In the genomic region with DNA sequence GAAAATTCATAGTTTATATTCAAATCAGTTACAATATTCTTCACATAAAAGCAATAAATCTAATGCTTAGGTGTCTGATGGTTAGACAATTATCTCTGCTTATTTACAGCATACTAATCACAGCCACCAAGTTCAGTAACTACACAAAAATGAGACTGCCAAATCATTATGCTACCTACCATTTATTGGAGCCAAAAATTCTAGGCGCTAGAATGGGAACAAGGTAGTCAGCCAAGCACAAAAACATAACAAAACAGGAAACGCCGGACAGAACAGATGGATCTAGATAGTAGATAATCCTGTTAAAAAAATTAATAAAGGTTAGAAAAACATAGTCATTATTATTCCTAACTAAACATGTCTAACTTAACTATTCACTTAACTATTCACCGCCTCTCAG, we compare ENCODE assay signal across 2 cellular contexts.
TF ChIP-seq lines count a peak whose summit lies in the region.

No MANE protein-coding gene starts in this region.

TF ChIP-seq in A549, 52 proteins besides CTCF, POLR2A, EP300 and RAD21:
- TF ChIP-seq, protein P1, sequence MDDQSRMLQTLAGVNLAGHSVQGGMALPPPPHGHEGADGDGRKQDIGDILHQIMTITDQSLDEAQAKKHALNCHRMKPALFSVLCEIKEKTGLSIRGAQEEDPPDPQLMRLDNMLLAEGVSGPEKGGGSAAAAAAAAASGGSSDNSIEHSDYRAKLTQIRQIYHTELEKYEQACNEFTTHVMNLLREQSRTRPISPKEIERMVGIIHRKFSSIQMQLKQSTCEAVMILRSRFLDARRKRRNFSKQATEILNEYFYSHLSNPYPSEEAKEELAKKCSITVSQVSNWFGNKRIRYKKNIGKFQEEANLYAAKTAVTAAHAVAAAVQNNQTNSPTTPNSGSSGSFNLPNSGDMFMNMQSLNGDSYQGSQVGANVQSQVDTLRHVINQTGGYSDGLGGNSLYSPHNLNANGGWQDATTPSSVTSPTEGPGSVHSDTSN (IDR thresholded peaks at IDR 0.05), result no peak
- TF ChIP-seq POLR2AphosphoS2 (conservative IDR thresholded peaks at IDR 0.05; ENCODE audit: low read length) (no peak), FOSL2 (IDR thresholded peaks at IDR 0.05) (no peak), FOSL2 (CRISPR knock-in tag; IDR thresholded peaks at IDR 0.05) (no peak), ZFP36 (IDR thresholded peaks at IDR 0.05; ENCODE audit: borderline replicate concordance, partially characterized antibody) (no peak), TP53 (CRISPR knock-in tag; IDR thresholded peaks at IDR 0.05) (no peak), RCOR1 (IDR thresholded peaks at IDR 0.05; ENCODE audit: low read depth, low read length) (no peak), KDM1A (IDR thresholded peaks at IDR 0.05; ENCODE audit: low read depth) (no peak), HEYL (CRISPR knock-in tag; IDR thresholded peaks at IDR 0.05) (no peak), NFE2L2 (conservative IDR thresholded peaks at IDR 0.05; ENCODE audit: low read length) (no peak), FOSB (CRISPR knock-in tag; IDR thresholded peaks at IDR 0.05) (no peak), SMC3 (IDR thresholded peaks at IDR 0.05) (no peak), MAZ (IDR thresholded peaks at IDR 0.05; ENCODE audit: borderline replicate concordance, low read depth, low read length) (no peak), PHF8 (IDR thresholded peaks at IDR 0.05; ENCODE audit: borderline replicate concordance, low read depth) (no peak)
- TF ChIP-seq, protein P2, sequence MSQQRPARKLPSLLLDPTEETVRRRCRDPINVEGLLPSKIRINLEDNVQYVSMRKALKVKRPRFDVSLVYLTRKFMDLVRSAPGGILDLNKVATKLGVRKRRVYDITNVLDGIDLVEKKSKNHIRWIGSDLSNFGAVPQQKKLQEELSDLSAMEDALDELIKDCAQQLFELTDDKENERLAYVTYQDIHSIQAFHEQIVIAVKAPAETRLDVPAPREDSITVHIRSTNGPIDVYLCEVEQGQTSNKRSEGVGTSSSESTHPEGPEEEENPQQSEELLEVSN (IDR thresholded peaks at IDR 0.05; ENCODE audit: borderline replicate concordance, low read depth), result no peak
- TF ChIP-seq, protein P3, sequence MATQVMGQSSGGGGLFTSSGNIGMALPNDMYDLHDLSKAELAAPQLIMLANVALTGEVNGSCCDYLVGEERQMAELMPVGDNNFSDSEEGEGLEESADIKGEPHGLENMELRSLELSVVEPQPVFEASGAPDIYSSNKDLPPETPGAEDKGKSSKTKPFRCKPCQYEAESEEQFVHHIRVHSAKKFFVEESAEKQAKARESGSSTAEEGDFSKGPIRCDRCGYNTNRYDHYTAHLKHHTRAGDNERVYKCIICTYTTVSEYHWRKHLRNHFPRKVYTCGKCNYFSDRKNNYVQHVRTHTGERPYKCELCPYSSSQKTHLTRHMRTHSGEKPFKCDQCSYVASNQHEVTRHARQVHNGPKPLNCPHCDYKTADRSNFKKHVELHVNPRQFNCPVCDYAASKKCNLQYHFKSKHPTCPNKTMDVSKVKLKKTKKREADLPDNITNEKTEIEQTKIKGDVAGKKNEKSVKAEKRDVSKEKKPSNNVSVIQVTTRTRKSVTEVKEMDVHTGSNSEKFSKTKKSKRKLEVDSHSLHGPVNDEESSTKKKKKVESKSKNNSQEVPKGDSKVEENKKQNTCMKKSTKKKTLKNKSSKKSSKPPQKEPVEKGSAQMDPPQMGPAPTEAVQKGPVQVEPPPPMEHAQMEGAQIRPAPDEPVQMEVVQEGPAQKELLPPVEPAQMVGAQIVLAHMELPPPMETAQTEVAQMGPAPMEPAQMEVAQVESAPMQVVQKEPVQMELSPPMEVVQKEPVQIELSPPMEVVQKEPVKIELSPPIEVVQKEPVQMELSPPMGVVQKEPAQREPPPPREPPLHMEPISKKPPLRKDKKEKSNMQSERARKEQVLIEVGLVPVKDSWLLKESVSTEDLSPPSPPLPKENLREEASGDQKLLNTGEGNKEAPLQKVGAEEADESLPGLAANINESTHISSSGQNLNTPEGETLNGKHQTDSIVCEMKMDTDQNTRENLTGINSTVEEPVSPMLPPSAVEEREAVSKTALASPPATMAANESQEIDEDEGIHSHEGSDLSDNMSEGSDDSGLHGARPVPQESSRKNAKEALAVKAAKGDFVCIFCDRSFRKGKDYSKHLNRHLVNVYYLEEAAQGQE (IDR thresholded peaks at IDR 0.05), result no peak
- TF ChIP-seq, protein P4, sequence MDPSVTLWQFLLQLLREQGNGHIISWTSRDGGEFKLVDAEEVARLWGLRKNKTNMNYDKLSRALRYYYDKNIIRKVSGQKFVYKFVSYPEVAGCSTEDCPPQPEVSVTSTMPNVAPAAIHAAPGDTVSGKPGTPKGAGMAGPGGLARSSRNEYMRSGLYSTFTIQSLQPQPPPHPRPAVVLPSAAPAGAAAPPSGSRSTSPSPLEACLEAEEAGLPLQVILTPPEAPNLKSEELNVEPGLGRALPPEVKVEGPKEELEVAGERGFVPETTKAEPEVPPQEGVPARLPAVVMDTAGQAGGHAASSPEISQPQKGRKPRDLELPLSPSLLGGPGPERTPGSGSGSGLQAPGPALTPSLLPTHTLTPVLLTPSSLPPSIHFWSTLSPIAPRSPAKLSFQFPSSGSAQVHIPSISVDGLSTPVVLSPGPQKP (IDR thresholded peaks at IDR 0.05; ENCODE audit: low read depth, low read length), result no peak
TF ChIP-seq in A549: peak in this region for 0.

TF ChIP-seq in GM23338, 12 proteins besides CTCF, POLR2A, EP300 and RAD21:
- TF ChIP-seq NANOG (IDR thresholded peaks at IDR 0.05; ENCODE audit: borderline replicate concordance) (no peak), STAT1 (IDR thresholded peaks at IDR 0.05; ENCODE audit: unreplicated experiment) (no peak), CREB1 (CRISPR knock-in tag; IDR thresholded peaks at IDR 0.05; ENCODE audit: low read depth) (no peak), EZH2 (IDR thresholded peaks at IDR 0.05; ENCODE audit: low read depth, unreplicated experiment) (no peak), ZNF331 (CRISPR knock-in tag; IDR thresholded peaks at IDR 0.05; ENCODE audit: low read depth) (no peak), JUNB (IDR thresholded peaks at IDR 0.05; ENCODE audit: unreplicated experiment) (no peak)
- TF ChIP-seq, protein P5, sequence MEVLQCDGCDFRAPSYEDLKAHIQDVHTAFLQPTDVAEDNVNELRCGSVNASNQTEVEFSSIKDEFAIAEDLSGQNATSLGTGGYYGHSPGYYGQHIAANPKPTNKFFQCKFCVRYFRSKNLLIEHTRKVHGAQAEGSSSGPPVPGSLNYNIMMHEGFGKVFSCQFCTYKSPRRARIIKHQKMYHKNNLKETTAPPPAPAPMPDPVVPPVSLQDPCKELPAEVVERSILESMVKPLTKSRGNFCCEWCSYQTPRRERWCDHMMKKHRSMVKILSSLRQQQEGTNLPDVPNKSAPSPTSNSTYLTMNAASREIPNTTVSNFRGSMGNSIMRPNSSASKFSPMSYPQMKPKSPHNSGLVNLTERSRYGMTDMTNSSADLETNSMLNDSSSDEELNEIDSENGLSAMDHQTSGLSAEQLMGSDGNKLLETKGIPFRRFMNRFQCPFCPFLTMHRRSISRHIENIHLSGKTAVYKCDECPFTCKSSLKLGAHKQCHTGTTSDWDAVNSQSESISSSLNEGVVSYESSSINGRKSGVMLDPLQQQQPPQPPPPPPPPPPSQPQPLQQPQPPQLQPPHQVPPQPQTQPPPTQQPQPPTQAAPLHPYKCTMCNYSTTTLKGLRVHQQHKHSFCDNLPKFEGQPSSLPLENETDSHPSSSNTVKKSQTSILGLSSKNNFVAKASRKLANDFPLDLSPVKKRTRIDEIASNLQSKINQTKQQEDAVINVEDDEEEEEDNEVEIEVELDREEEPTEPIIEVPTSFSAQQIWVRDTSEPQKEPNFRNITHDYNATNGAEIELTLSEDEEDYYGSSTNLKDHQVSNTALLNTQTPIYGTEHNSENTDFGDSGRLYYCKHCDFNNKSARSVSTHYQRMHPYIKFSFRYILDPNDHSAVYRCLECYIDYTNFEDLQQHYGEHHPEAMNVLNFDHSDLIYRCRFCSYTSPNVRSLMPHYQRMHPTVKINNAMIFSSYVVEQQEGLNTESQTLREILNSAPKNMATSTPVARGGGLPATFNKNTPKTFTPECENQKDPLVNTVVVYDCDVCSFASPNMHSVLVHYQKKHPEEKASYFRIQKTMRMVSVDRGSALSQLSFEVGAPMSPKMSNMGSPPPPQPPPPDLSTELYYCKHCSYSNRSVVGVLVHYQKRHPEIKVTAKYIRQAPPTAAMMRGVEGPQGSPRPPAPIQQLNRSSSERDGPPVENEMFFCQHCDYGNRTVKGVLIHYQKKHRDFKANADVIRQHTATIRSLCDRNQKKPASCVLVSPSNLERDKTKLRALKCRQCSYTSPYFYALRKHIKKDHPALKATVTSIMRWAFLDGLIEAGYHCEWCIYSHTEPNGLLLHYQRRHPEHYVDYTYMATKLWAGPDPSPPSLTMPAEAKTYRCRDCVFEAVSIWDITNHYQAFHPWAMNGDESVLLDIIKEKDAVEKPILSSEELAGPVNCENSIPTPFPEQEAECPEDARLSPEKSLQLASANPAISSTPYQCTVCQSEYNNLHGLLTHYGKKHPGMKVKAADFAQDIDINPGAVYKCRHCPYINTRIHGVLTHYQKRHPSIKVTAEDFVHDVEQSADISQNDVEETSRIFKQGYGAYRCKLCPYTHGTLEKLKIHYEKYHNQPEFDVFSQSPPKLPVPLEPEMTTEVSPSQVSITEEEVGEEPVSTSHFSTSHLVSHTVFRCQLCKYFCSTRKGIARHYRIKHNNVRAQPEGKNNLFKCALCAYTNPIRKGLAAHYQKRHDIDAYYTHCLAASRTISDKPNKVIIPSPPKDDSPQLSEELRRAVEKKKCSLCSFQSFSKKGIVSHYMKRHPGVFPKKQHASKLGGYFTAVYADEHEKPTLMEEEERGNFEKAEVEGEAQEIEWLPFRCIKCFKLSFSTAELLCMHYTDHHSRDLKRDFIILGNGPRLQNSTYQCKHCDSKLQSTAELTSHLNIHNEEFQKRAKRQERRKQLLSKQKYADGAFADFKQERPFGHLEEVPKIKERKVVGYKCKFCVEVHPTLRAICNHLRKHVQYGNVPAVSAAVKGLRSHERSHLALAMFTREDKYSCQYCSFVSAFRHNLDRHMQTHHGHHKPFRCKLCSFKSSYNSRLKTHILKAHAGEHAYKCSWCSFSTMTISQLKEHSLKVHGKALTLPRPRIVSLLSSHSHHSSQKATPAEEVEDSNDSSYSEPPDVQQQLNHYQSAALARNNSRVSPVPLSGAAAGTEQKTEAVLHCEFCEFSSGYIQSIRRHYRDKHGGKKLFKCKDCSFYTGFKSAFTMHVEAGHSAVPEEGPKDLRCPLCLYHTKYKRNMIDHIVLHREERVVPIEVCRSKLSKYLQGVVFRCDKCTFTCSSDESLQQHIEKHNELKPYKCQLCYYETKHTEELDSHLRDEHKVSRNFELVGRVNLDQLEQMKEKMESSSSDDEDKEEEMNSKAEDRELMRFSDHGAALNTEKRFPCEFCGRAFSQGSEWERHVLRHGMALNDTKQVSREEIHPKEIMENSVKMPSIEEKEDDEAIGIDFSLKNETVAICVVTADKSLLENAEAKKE (CRISPR knock-in tag; IDR thresholded peaks at IDR 0.05), result no peak
- TF ChIP-seq, protein P3 (IDR thresholded peaks at IDR 0.05; ENCODE audit: unreplicated experiment), result no peak
TF ChIP-seq in GM23338: peak in this region for 0.
